Comparison of ENCODE assay signal across 10 cellular contexts in genomic region chr9:34084562-34084961, GRCh38. TPM values are rescaled to one million over a fixed set of nuclear protein-coding genes. Genes with fewer than 3 reads are reported as not detected.
DNase-seq lines count a peak whose midpoint lies in the region; ATAC-seq and TF ChIP-seq lines count a peak whose summit lies in the region.
"Had no signal": no experiment of that assay in that cellular context is flagged by ENCODE, and none has a peak within 500 bp of the region (broad histone marks: within the 10 kb centered on the region; RNA-seq: fewer than 3 reads in every experiment).

No MANE protein-coding gene starts in this region.

- no peak overlapping the region for H3K4ac ChIP-seq in IMR-90 (ENCODE audit: low read depth, low read length)

- H3K9ac ChIP-seq in IMR-90 (ENCODE audit: low read depth, low read length) = no peak overlapping the region

- no peak for TF ChIP-seq RAD21 in IMR-90 (IDR thresholded peaks at IDR 0.05; ENCODE audit: low read length)

- H3K4me1 ChIP-seq in IMR-90 (ENCODE audit: control insufficient read depth, insufficient read depth, low read length) = no peaks in the 10 kb centered on the region

- 86% methylated on average over 1 of the region's 1 CpG; no CpG with 5 or more reads in 1 of the 2 experiments for WGBS in IMR-90 (ENCODE audit: extremely low coverage in 2 of 2, insufficient read length in 1 of 2), 2 experiments

- H2AK5ac ChIP-seq in IMR-90 (ENCODE audit: low read depth, low read length) = no peak overlapping the region

- in situ Hi-C loops in IMR-90 (cut with MboI; ENCODE audit: low sequenced_read_pairs) = no loop called here

- no peaks in the 10 kb centered on the region for H3K27me3 Mint-ChIP-seq in natural killer cell (ENCODE audit: low read depth in 2 of 2)

- POLR2A ChIA-PET in IMR-90 (lab: Charles Lee; ENCODE audit: unreplicated experiment) = interaction anchor here (0.6 kb wide), 1 partner anchor 66 kb away, joined by 9 read pairs; no protein-coding TSS in a partner anchor

- no peak overlapping the region for H3K56ac ChIP-seq in IMR-90 (ENCODE audit: extremely low read depth, insufficient read depth, low read length)

- no peak overlapping the region for H2AK9ac ChIP-seq in IMR-90 (replicated peaks; ENCODE audit: low read depth, low read length, poor library complexity)

- H3K27ac ChIP-seq in IMR-90 (ENCODE audit: insufficient read depth, low read length) (no peak overlapping the region), dorsolateral prefrontal cortex (peak overlapping the region in 58 of 59 donors; percentile 45 to 95 (median 84)), substantia nigra (ENCODE audit: low read depth, low read length, poor library complexity, severe bottlenecking) (peak overlapping the region; percentile 49)

- H3K4me2 ChIP-seq in IMR-90 (ENCODE audit: low read depth, low read length) = no peak overlapping the region

- peaks cover 30% of the 10 kb centered on the region for H3K36me3 ChIP-seq in IMR-90 (ENCODE audit: control insufficient read depth, insufficient read depth, low read length)

- CTCF ChIA-PET in IMR-90 (lab: Yijun Ruan, JAX) = interaction anchor here (1.3 kb wide), 1 partner anchor 11 kb away, joined by 7 read pairs; no protein-coding TSS in a partner anchor

- H3K36me3 Mint-ChIP-seq in natural killer cell = peaks cover 12% of the 10 kb centered on the region

- no peak overlapping the region for H4K91ac ChIP-seq in IMR-90 (ENCODE audit: insufficient read depth, low read depth, low read length)

- no peak overlapping the region for H2BK15ac ChIP-seq in IMR-90 (ENCODE audit: low read depth, low read length)

- H4K20me1 ChIP-seq in IMR-90 (ENCODE audit: insufficient read depth, low read length) = no peaks in the 10 kb centered on the region

- H3K79me1 ChIP-seq in IMR-90 (ENCODE audit: low read depth in 1 of 2, low read length in 2 of 2) = no peaks in the 10 kb centered on the region; a peak in 1 of 4 replicates

- intact Hi-C loops in IMR-90 (cut with micrococcal nuclease) (no loop called here), dorsolateral prefrontal cortex (cut with DNase I) (loop anchor here in 1 of 2 donors (5.0 kb wide), 1 partner anchor 43 kb away; the partner anchor contains the start of gene DCAF12), natural killer cell (cut with micrococcal nuclease) (no loop called here)

- dilution Hi-C loops in IMR-90 (cut with HindIII; ENCODE audit: low sequenced_read_pairs, unreplicated experiment) = no loop called here

- H2AFZ ChIP-seq in IMR-90 (replicated peaks; ENCODE audit: low read length, poor library complexity) = no peak overlapping the region

- no peak overlapping the region for H2BK5ac ChIP-seq in IMR-90 (ENCODE audit: low read depth, low read length, poor library complexity, severe bottlenecking)

- no peaks in the 10 kb centered on the region for H3K4me1 Mint-ChIP-seq in natural killer cell

- no peak overlapping the region for H2BK20ac ChIP-seq in IMR-90 (ENCODE audit: low read depth, low read length)

- H3K18ac ChIP-seq in IMR-90 (ENCODE audit: low read depth, low read length) = no peak overlapping the region

- H3K4me3 ChIP-seq in IMR-90 (ENCODE audit: insufficient read depth, low read depth, low read length) (no peak overlapping the region), dorsolateral prefrontal cortex (no peak overlapping the region)

- no peaks in the 10 kb centered on the region for H3K9me3 ChIP-seq in IMR-90 (ENCODE audit: control insufficient read depth, insufficient read depth, low read length)

- ATAC-seq in IMR-90 (ENCODE audit: low read depth) = peak; percentile 46
- no peak for ATAC-seq in HG02763 (IDR thresholded peaks at IDR 0.05; ENCODE audit: unreplicated experiment)
- ATAC-seq in natural killer cell = no peak
- ATAC-seq: activated T-cell treated with anti-CD3 and anti-CD28 coated beads, Interleukin-2, amount 50 U/mL, for 72 hours had no signal

- H3K14ac ChIP-seq in IMR-90 (replicated peaks; ENCODE audit: low read depth, low read length) = no peak overlapping the region

- no peaks in the 10 kb centered on the region for H3K9me1 ChIP-seq in IMR-90 (ENCODE audit: insufficient read depth, low read length)

- H3K9me3 Mint-ChIP-seq in natural killer cell = no peaks in the 10 kb centered on the region
- H3K9me3 Mint-ChIP-seq: activated T-cell treated with anti-CD3 and anti-CD28 coated beads, Interleukin-2, amount 50 U/mL, for 72 hours had no signal

- H3K27me3 ChIP-seq in IMR-90 (ENCODE audit: control insufficient read depth, insufficient read depth, low read length) (no peaks in the 10 kb centered on the region), dorsolateral prefrontal cortex (no peaks in the 10 kb centered on the region)

- H3K4me3 Mint-ChIP-seq in natural killer cell = no peak overlapping the region
- H3K4me3 Mint-ChIP-seq: activated T-cell treated with anti-CD3 and anti-CD28 coated beads, Interleukin-2, amount 50 U/mL, for 72 hours had no signal

- H3K23ac ChIP-seq in IMR-90 (ENCODE audit: low read depth, low read length) = no peak overlapping the region

- no peak overlapping the region for H2BK120ac ChIP-seq in IMR-90 (ENCODE audit: low read depth, low read length)

- DNase-seq in IMR-90 = no peak
- peak in 9 of 10 donors; percentile 9 to 71 (median 53) for DNase-seq in dorsolateral prefrontal cortex
- DNase-seq in midbrain (lab: John Stamatoyannopoulos, UW) = peak; percentile 74
- peak in 46 of 49 donors; percentile 7 to 81 (median 48) for DNase-seq in substantia nigra (lab: John Stamatoyannopoulos, UW)
- DNase-seq in NCI-H1694 (lab: John Stamatoyannopoulos, UW) = no peak
- no peak for DNase-seq in activated naive CD4-positive, alpha-beta T cell treated with Interleukin-2 at 50 U/mL for 16 hours
- no peak for DNase-seq in natural killer cell
- DNase-seq: activated T-cell treated with anti-CD3 and anti-CD28 coated beads, Interleukin-2, amount 50 U/mL, for 72 hours; NCI-H1417 had no signal

- TF ChIP-seq CTCF in IMR-90 (conservative IDR thresholded peaks at IDR 0.05; ENCODE audit: low read depth, low read length) (no peak), dorsolateral prefrontal cortex (IDR thresholded peaks at IDR 0.05 in 54 of 56, conservative IDR thresholded peaks at IDR 0.05 in 2 of 56; ENCODE audit: low read depth in 1 of 56, partially characterized antibody in 56 of 56) (no peak), natural killer cell (IDR thresholded peaks at IDR 0.05) (no peak)

- no TSS peak for BruUV-seq in IMR-90 (replicated peaks; lab: Mats Ljungman, UMichigan)

- TF ChIP-seq POLR2A in IMR-90 (IDR thresholded peaks at IDR 0.05; ENCODE audit: low read depth, low read length) = no peak

- H4K5ac ChIP-seq in IMR-90 (ENCODE audit: low read depth, low read length) = no peak overlapping the region

- no peak overlapping the region for H4K8ac ChIP-seq in IMR-90 (ENCODE audit: low read depth in 2 of 2, low read length in 2 of 2)

- H3K27ac Mint-ChIP-seq in natural killer cell = peak overlapping the region in 1 of 2 donors; percentile 8
- H3K27ac Mint-ChIP-seq: activated T-cell treated with anti-CD3 and anti-CD28 coated beads, Interleukin-2, amount 50 U/mL, for 72 hours had no signal

TF ChIP-seq in IMR-90, 13 proteins besides CTCF, POLR2A, EP300 and RAD21:
- TF ChIP-seq CHD1 (IDR thresholded peaks at IDR 0.05; ENCODE audit: low read depth, low read length) (no peak), MAFK (IDR thresholded peaks at IDR 0.05; ENCODE audit: low read depth, low read length) (no peak), SMC3 (IDR thresholded peaks at IDR 0.05; ENCODE audit: low read depth, low read length) (no peak), MAZ (IDR thresholded peaks at IDR 0.05; ENCODE audit: borderline replicate concordance, low read depth, low read length) (no peak), RCOR1 (IDR thresholded peaks at IDR 0.05; ENCODE audit: insufficient replicate concordance, low read length) (no peak), BHLHE40 (IDR thresholded peaks at IDR 0.05; ENCODE audit: low read depth, low read length) (no peak), RFX5 (IDR thresholded peaks at IDR 0.05; ENCODE audit: low read depth, low read length) (no peak), CEBPB (IDR thresholded peaks at IDR 0.05; ENCODE audit: low read depth, low read length) (no peak), NFE2L2 (IDR thresholded peaks at IDR 0.05; ENCODE audit: low read depth, low read length) (no peak), USF2 (IDR thresholded peaks at IDR 0.05; ENCODE audit: low read depth, low read length) (no peak), FOS (IDR thresholded peaks at IDR 0.05; ENCODE audit: low read depth, low read length) (no peak), MXI1 (IDR thresholded peaks at IDR 0.05; ENCODE audit: borderline replicate concordance, low read depth, low read length) (no peak)
- TF ChIP-seq, protein P1, sequence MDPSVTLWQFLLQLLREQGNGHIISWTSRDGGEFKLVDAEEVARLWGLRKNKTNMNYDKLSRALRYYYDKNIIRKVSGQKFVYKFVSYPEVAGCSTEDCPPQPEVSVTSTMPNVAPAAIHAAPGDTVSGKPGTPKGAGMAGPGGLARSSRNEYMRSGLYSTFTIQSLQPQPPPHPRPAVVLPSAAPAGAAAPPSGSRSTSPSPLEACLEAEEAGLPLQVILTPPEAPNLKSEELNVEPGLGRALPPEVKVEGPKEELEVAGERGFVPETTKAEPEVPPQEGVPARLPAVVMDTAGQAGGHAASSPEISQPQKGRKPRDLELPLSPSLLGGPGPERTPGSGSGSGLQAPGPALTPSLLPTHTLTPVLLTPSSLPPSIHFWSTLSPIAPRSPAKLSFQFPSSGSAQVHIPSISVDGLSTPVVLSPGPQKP (IDR thresholded peaks at IDR 0.05; ENCODE audit: borderline replicate concordance, low read depth, low read length) = no peak
TF ChIP-seq in IMR-90: peak in this region for 0.

RNA-seq across cellular contexts. Expression of gene UBAP2, which starts 35.9 kb away (rescaled TPM):
- total RNA-seq in IMR-90 (2012; rRNA removed) (12.5 and 12.9 TPM in 2 replicates), dorsolateral prefrontal cortex (10 to 100 TPM; 28.4 to 75.5 (median 43.4) TPM), natural killer cell (10 to 100 TPM; 30.2 to 34.4 (median 31.1) TPM)
- 25.5 and 31.2 TPM in 2 replicates for polyA plus RNA-seq in IMR-90 (2012; rRNA removed)
- 11.7 and 23.9 TPM in 2 replicates for polyA plus RNA-seq in IMR-90 (2012; cell fraction: cytosol; rRNA removed)
- 38.2 and 67.3 TPM in 2 replicates for polyA plus RNA-seq in IMR-90 (2012; cell fraction: nucleus; rRNA removed; ENCODE audit: low replicate concordance)

RNA-seq across cellular contexts. Expression of gene DCAF12, which starts 41.9 kb away (rescaled TPM):
- total RNA-seq in IMR-90 (2012; rRNA removed) (6.9 and 7.2 TPM in 2 replicates), dorsolateral prefrontal cortex (10 to 100 TPM; 13.2 to 29.5 (median 19.8) TPM), natural killer cell (10 to 100 TPM; 14.9 to 24.3 (median 21.3) TPM)
- 12.6 and 17.1 TPM in 2 replicates for polyA plus RNA-seq in IMR-90 (2012; rRNA removed)
- polyA plus RNA-seq in IMR-90 (2012; cell fraction: cytosol; rRNA removed) = 6.1 and 6.5 TPM in 2 replicates
- polyA plus RNA-seq in IMR-90 (2012; cell fraction: nucleus; rRNA removed; ENCODE audit: low replicate concordance) = 5.0 and 11.8 TPM in 2 replicates

Comparison
In these comparisons a context has a peak if more than half of its experiments do, and no peak if none do; other contexts are left out.
1. DNase-seq: peak in dorsolateral prefrontal cortex (9 of 10), midbrain (single experiment) and substantia nigra (46 of 49); none in IMR-90 (single experiment), NCI-H1694 (single experiment), activated naive CD4-positive, alpha-beta T cell treated with Interleukin-2 at 50 U/mL for 16 hours (single experiment) and natural killer cell (single experiment).